1 cellular context compared by ENCODE assay signal in the genomic region with DNA sequence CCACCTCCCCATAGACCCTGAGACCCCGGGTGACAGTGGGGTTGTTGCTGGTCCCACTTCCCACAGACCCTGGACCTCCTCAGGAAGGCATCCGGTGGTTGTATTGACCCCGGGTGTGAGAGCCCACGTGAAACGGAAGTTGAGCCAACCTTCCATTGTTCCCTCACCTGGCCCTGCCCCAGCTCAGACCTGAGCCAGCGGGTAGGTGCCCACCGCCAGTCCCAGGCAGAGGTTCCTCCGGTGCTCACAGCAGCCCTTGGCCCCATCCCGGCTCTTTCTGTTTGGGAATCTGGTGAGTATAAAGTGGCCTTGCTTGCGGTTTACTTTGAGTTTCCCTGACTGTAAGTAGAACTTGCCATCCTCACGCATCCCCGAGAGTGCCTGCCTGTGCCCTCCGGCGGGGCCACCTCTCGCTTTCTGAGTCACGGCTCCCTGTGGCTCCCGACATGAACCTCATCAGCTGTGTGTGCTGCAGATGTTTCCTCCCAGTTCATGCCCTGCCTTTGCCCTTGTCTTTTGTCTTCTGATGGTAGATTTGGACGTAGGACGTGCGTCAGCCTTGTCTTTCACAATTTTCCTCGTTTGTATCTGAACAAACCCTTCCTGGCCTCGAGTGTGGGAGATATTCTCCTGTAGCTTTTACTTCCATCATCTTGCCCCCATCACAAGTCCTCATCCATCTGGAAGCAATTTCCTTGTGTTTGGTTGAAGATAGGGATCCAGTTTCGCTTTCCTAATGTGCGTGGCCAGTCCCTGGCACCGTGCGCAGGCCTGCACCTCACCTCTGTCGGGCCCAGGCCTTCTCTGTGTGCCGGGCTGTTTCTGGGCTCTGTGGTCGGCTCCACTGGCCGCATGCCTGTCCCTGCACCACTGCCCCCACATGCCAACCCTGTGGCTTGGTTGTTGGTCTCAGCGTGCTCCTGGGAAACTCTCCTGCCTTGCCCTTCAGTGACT.
TF ChIP-seq lines count a peak whose summit lies in the region.

No MANE protein-coding gene starts in this region.

TF ChIP-seq in IMR-90, 13 proteins besides CTCF, POLR2A, EP300 and RAD21 (continued from another document):
- TF ChIP-seq BHLHE40 (IDR thresholded peaks at IDR 0.05; ENCODE audit: low read depth, low read length) (no peak), MXI1 (IDR thresholded peaks at IDR 0.05; ENCODE audit: borderline replicate concordance, low read depth, low read length) (no peak), SMC3 (IDR thresholded peaks at IDR 0.05; ENCODE audit: low read depth, low read length) (no peak)
